ENCODE assay signal across 1 cellular context in genomic region chr7:45919231-45919825, GRCh38.
TF ChIP-seq lines count a peak whose summit lies in the region.

No MANE protein-coding gene starts in this region.

TF ChIP-seq in A549, 52 proteins besides CTCF, POLR2A, EP300 and RAD21:
- TF ChIP-seq REST (IDR thresholded peaks at IDR 0.05), result no peak
- TF ChIP-seq PHF8 (IDR thresholded peaks at IDR 0.05; ENCODE audit: borderline replicate concordance, low read depth), result no peak
- no peak for TF ChIP-seq SMC3 (IDR thresholded peaks at IDR 0.05)
- TF ChIP-seq MAZ (IDR thresholded peaks at IDR 0.05; ENCODE audit: borderline replicate concordance, low read depth, low read length), result no peak
- no peak for TF ChIP-seq ZFP36 (IDR thresholded peaks at IDR 0.05; ENCODE audit: borderline replicate concordance, partially characterized antibody)
- TF ChIP-seq FOSB (CRISPR knock-in tag; IDR thresholded peaks at IDR 0.05), result no peak
- TF ChIP-seq JUN (IDR thresholded peaks at IDR 0.05), result no peak
- TF ChIP-seq NPAS2 (CRISPR knock-in tag; IDR thresholded peaks at IDR 0.05; ENCODE audit: borderline replicate concordance), result no peak
- no peak for TF ChIP-seq HOXB5 (CRISPR knock-in tag; IDR thresholded peaks at IDR 0.05)
- no peak for TF ChIP-seq TFCP2L1 (CRISPR knock-in tag; IDR thresholded peaks at IDR 0.05)
- no peak for TF ChIP-seq ZSCAN20 (CRISPR knock-in tag; IDR thresholded peaks at IDR 0.05)
TF ChIP-seq in A549: peak in this region for 0.
